8 cellular contexts compared by ENCODE assay signal in genomic region chr2:101518470-101519172, GRCh38. TPM values are rescaled to one million over a fixed set of nuclear protein-coding genes. Genes with fewer than 3 reads are reported as not detected.
DNase-seq lines count a peak whose midpoint lies in the region; ATAC-seq and TF ChIP-seq lines count a peak whose summit lies in the region.

No MANE protein-coding gene starts in this region.

- H3K9me3 ChIP-seq in body of pancreas (no peaks in the 10 kb centered on the region), upper lobe of right lung (no peaks in the 10 kb centered on the region)

- H3K27me3 ChIP-seq in body of pancreas (no peaks in the 10 kb centered on the region), upper lobe of right lung (no peaks in the 10 kb centered on the region)

- H3K4me3 ChIP-seq in NB4 (ENCODE audit: low read depth, low read length) (no peak overlapping the region), body of pancreas (no peak overlapping the region), upper lobe of right lung (no peak overlapping the region)

- WGBS in body of pancreas, 2 donors: 33 to 41% methylated on average over 16 to 17 of the region's 17 CpGs

- TF ChIP-seq CTCF in NB4 (IDR thresholded peaks at IDR 0.05; ENCODE audit: low read depth, low read length) (peak; percentile 20), body of pancreas (IDR thresholded peaks at IDR 0.05) (peak in 6 of 7 experiments; percentile 6 to 52 (median 45)), upper lobe of right lung (IDR thresholded peaks at IDR 0.05) (peak; percentile 31)

- peak; percentile 82 for ATAC-seq in body of pancreas
- ATAC-seq in upper lobe of right lung: peak; percentile 65
- no peak for ATAC-seq in GM19395 (IDR thresholded peaks at IDR 0.05; ENCODE audit: unreplicated experiment)

- H3K36me3 ChIP-seq in body of pancreas (replicated peaks in 1 of 2; ENCODE audit: insufficient read depth in 1 of 2, low read depth in 2 of 2) (no peaks in the 10 kb centered on the region), upper lobe of right lung (no peaks in the 10 kb centered on the region)

- H3K27ac ChIP-seq in body of pancreas (peak overlapping the region in 2 of 4 donors; percentile 5 to 13), upper lobe of right lung (no peak overlapping the region)

- DNase-seq in DMS 273 (lab: John Stamatoyannopoulos, UW; ENCODE audit: unreplicated experiment): peak; percentile 79
- peak; percentile 54 for DNase-seq in NB4 (ENCODE audit: low read depth)
- DNase-seq in body of pancreas: peak; percentile 42 to 64 (median 56)
- DNase-seq in kidney glomerular epithelial cell (lab: John Stamatoyannopoulos, UW): peak; percentile 52
- DNase-seq in upper lobe of right lung: no peak
- no peak for DNase-seq in activated CD4-positive, CD25-positive, alpha-beta regulatory T cell (lab: John Stamatoyannopoulos, UW)
- no peak for DNase-seq in UCSD-AML1 (lab: John Stamatoyannopoulos, UW; ENCODE audit: unreplicated experiment)

- H3K4me1 ChIP-seq in body of pancreas (peaks cover 19% of the 10 kb centered on the region), upper lobe of right lung (peaks cover 17% of the 10 kb centered on the region)

- intact Hi-C loops in body of pancreas (cut with DNase I): no loop called here
- intact Hi-C loops in upper lobe of right lung (cut with DNase I): no loop called here

- TF ChIP-seq POLR2A in NB4 (IDR thresholded peaks at IDR 0.05; ENCODE audit: extremely low read depth, insufficient read length): no peak
- TF ChIP-seq POLR2A in body of pancreas (IDR thresholded peaks at IDR 0.05): no peak

RNA-seq across cellular contexts. Expression of gene RFX8, which starts 43.7 kb away (rescaled TPM):
- total RNA-seq in body of pancreas (not detected), upper lobe of right lung (not detected)

Comparison
In these comparisons a context has a peak if more than half of its experiments do, and no peak if none do; other contexts are left out.
1. DNase-seq: peak in DMS 273 (single experiment), NB4 (single experiment), body of pancreas (4 of 4) and kidney glomerular epithelial cell (single experiment); none in upper lobe of right lung (single experiment), activated CD4-positive, CD25-positive, alpha-beta regulatory T cell (0 of 4) and UCSD-AML1 (single experiment).
2. Peak in every context shown above with its lines, with median percentiles within 50 percentile points of each other: CTCF ChIP-seq.